ENCODE assay signal across 1 cellular context in the genomic region with DNA sequence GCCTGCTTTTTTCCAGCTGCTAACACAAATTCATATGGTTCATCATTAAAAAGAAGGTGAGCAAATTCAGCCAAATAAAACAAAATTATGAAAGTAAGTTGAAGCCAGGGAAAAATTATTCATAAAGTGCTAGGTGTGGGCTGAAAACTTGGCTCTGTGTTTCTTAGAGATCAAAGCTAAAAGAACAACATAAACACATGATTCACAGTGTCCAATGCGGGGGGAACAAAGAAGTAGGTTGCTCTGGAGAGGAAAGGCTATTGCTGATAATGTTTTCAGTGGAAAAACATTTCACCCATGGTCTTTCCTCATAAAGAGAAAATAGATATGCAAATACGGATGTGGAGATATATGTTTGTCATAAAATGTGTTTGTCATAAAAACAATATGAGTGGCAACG.
TF ChIP-seq lines count a peak whose summit lies in the region.

No MANE protein-coding gene starts in this region.

TF ChIP-seq in HCT116, 20 proteins besides CTCF, POLR2A, EP300 and RAD21 (continued from another document):
- TF ChIP-seq, protein P1, sequence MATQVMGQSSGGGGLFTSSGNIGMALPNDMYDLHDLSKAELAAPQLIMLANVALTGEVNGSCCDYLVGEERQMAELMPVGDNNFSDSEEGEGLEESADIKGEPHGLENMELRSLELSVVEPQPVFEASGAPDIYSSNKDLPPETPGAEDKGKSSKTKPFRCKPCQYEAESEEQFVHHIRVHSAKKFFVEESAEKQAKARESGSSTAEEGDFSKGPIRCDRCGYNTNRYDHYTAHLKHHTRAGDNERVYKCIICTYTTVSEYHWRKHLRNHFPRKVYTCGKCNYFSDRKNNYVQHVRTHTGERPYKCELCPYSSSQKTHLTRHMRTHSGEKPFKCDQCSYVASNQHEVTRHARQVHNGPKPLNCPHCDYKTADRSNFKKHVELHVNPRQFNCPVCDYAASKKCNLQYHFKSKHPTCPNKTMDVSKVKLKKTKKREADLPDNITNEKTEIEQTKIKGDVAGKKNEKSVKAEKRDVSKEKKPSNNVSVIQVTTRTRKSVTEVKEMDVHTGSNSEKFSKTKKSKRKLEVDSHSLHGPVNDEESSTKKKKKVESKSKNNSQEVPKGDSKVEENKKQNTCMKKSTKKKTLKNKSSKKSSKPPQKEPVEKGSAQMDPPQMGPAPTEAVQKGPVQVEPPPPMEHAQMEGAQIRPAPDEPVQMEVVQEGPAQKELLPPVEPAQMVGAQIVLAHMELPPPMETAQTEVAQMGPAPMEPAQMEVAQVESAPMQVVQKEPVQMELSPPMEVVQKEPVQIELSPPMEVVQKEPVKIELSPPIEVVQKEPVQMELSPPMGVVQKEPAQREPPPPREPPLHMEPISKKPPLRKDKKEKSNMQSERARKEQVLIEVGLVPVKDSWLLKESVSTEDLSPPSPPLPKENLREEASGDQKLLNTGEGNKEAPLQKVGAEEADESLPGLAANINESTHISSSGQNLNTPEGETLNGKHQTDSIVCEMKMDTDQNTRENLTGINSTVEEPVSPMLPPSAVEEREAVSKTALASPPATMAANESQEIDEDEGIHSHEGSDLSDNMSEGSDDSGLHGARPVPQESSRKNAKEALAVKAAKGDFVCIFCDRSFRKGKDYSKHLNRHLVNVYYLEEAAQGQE (IDR thresholded peaks at IDR 0.05; ENCODE audit: low read depth): no peak
- TF ChIP-seq, protein P2, sequence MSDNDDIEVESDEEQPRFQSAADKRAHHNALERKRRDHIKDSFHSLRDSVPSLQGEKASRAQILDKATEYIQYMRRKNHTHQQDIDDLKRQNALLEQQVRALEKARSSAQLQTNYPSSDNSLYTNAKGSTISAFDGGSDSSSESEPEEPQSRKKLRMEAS (IDR thresholded peaks at IDR 0.05): no peak
- TF ChIP-seq, protein P3, sequence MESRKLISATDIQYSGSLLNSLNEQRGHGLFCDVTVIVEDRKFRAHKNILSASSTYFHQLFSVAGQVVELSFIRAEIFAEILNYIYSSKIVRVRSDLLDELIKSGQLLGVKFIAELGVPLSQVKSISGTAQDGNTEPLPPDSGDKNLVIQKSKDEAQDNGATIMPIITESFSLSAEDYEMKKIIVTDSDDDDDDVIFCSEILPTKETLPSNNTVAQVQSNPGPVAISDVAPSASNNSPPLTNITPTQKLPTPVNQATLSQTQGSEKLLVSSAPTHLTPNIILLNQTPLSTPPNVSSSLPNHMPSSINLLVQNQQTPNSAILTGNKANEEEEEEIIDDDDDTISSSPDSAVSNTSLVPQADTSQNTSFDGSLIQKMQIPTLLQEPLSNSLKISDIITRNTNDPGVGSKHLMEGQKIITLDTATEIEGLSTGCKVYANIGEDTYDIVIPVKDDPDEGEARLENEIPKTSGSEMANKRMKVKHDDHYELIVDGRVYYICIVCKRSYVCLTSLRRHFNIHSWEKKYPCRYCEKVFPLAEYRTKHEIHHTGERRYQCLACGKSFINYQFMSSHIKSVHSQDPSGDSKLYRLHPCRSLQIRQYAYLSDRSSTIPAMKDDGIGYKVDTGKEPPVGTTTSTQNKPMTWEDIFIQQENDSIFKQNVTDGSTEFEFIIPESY (IDR thresholded peaks at IDR 0.05; ENCODE audit: extremely low read depth, insufficient replicate concordance, low read length): no peak
TF ChIP-seq in HCT116: peak in this region for 2.
